In genomic region chr3:192758654-192759053, GRCh38 we compare ENCODE assay signal across 23 cellular contexts.
"Had no signal": no experiment of that assay in that cellular context is flagged by ENCODE, and none has a peak within 500 bp of the region (broad histone marks: within the 10 kb centered on the region; RNA-seq: fewer than 3 reads in every experiment).

No MANE protein-coding gene starts in this region.

- H3K27ac Mint-ChIP-seq: stimulated activated effector memory CD8-positive, alpha-beta T cell treated with anti-CD3 and anti-CD28 coated beads, Interleukin-12 subunit alpha, Interleukin-12 subunit beta, amount 100 ng/mL, for 72 hours; stimulated activated memory B cell treated with anti-CD40 and anti-IgM and Interleukin-4, amounts not matched to agents 10 μg/mL and 1 μg/mL and 100 μg/mL, for 72 hours; stimulated activated naive B cell treated with anti-CD40 and anti-IgM and Interleukin-4, amounts not matched to agents 10 μg/mL and 1 μg/mL and 100 μg/mL, for 72 hours; stimulated activated naive CD8-positive, alpha-beta T cell treated with anti-CD3 and anti-CD28 coated beads, Interleukin-15, amount 100 ng/mL, for 72 hours; stimulated activated naive CD8-positive, alpha-beta T cell treated with anti-CD3 and anti-CD28 coated beads, Interleukin-15, Interleukin-2, amounts not matched to agents 100 ng/mL and 50 ng/mL, for 24 hours; type B pancreatic cell had no signal

- DNase-seq: stimulated activated CD4-positive, alpha-beta T cell treated with anti-CD3 and anti-CD28 coated beads, Interleukin-2, amount 100 ng/mL, for 48 hours; stimulated activated CD4-positive, alpha-beta T cell treated with anti-CD3 and anti-CD28 coated beads, Interleukin-4, amount 100 ng/mL, for 1 hour; stimulated activated CD4-positive, alpha-beta T cell treated with anti-CD3 and anti-CD28 coated beads, Interleukin-4, amount 100 ng/mL, for 24 hours; stimulated activated CD4-positive, alpha-beta T cell treated with anti-CD3 and anti-CD28 coated beads, Interleukin-4, amount 100 ng/mL, for 4 hours; stimulated activated CD8-positive, alpha-beta memory T cell treated with anti-CD3 and anti-CD28 coated beads, Interleukin-4, amount 100 ng/mL, for 48 hours; stimulated activated naive B cell treated with anti-CD40 and anti-IgM and Interleukin-4, amounts not matched to agents 10 μg/mL and 1 μg/mL and 100 μg/mL, for 72 hours; stimulated activated naive CD4-positive, alpha-beta T cell; stimulated activated naive CD4-positive, alpha-beta T cell treated with Interleukin-2 at 50 U/mL for 16 hours; stimulated activated naive CD8-positive, alpha-beta T cell treated with anti-CD3 and anti-CD28 coated beads, Interleukin-15, amount 100 ng/mL, for 72 hours; stimulated activated naive CD8-positive, alpha-beta T cell treated with anti-CD3 and anti-CD28 coated beads, Interleukin-15, Interleukin-2, amounts not matched to agents 100 U/mL and 50 U/mL, for 24 hours; stomach; substantia nigra; testis; thyroid gland; tibial artery; transverse colon; trophoblast cell; upper lobe of right lung; uterus had no signal

- H3K36me3 Mint-ChIP-seq: stimulated activated effector memory CD8-positive, alpha-beta T cell treated with anti-CD3 and anti-CD28 coated beads, Interleukin-12 subunit alpha, Interleukin-12 subunit beta, amount 100 ng/mL, for 72 hours; stimulated activated memory B cell treated with anti-CD40 and anti-IgM and Interleukin-4, amounts not matched to agents 10 μg/mL and 1 μg/mL and 100 μg/mL, for 72 hours; stimulated activated naive B cell treated with anti-CD40 and anti-IgM and Interleukin-4, amounts not matched to agents 10 μg/mL and 1 μg/mL and 100 μg/mL, for 72 hours; type B pancreatic cell had no signal

- ATAC-seq: stimulated activated effector memory CD8-positive, alpha-beta T cell treated with anti-CD3 and anti-CD28 coated beads, Interleukin-12 subunit alpha, Interleukin-12 subunit beta, amount 100 ng/mL, for 72 hours; stimulated activated memory B cell treated with anti-CD40 and anti-IgM and Interleukin-4, amounts not matched to agents 10 μg/mL and 1 μg/mL and 100 μg/mL, for 72 hours; stimulated activated naive B cell treated with anti-CD40 and anti-IgM and Interleukin-4, amounts not matched to agents 10 μg/mL and 1 μg/mL and 100 μg/mL, for 72 hours; stimulated activated naive CD8-positive, alpha-beta T cell treated with anti-CD3 and anti-CD28 coated beads, Interleukin-15, amount 100 ng/mL, for 72 hours; stimulated activated naive CD8-positive, alpha-beta T cell treated with anti-CD3 and anti-CD28 coated beads, Interleukin-15, Interleukin-2, amounts not matched to agents 100 U/mL and 50 U/mL, for 24 hours; upper lobe of right lung had no signal

- H3K4me3 Mint-ChIP-seq: stimulated activated effector memory CD8-positive, alpha-beta T cell treated with anti-CD3 and anti-CD28 coated beads, Interleukin-12 subunit alpha, Interleukin-12 subunit beta, amount 100 ng/mL, for 72 hours; stimulated activated memory B cell treated with anti-CD40 and anti-IgM and Interleukin-4, amounts not matched to agents 10 μg/mL and 1 μg/mL and 100 μg/mL, for 72 hours; stimulated activated naive B cell treated with anti-CD40 and anti-IgM and Interleukin-4, amounts not matched to agents 10 μg/mL and 1 μg/mL and 100 μg/mL, for 72 hours; stimulated activated naive CD8-positive, alpha-beta T cell treated with anti-CD3 and anti-CD28 coated beads, Interleukin-15, amount 100 ng/mL, for 72 hours; stimulated activated naive CD8-positive, alpha-beta T cell treated with anti-CD3 and anti-CD28 coated beads, Interleukin-15, Interleukin-2, amounts not matched to agents 100 ng/mL and 50 ng/mL, for 24 hours; type B pancreatic cell had no signal

- H3K27me3 Mint-ChIP-seq: stimulated activated naive B cell treated with anti-CD40 and anti-IgM and Interleukin-4, amounts not matched to agents 10 μg/mL and 1 μg/mL and 100 μg/mL, for 72 hours had no signal

- H3K4me1 Mint-ChIP-seq: stimulated activated effector memory CD8-positive, alpha-beta T cell treated with anti-CD3 and anti-CD28 coated beads, Interleukin-12 subunit alpha, Interleukin-12 subunit beta, amount 100 ng/mL, for 72 hours; stimulated activated memory B cell treated with anti-CD40 and anti-IgM and Interleukin-4, amounts not matched to agents 10 μg/mL and 1 μg/mL and 100 μg/mL, for 72 hours; stimulated activated naive B cell treated with anti-CD40 and anti-IgM and Interleukin-4, amounts not matched to agents 10 μg/mL and 1 μg/mL and 100 μg/mL, for 72 hours; stimulated activated naive CD8-positive, alpha-beta T cell treated with anti-CD3 and anti-CD28 coated beads, Interleukin-15, amount 100 ng/mL, for 72 hours had no signal
